Comparison of ENCODE assay signal across 24 cellular contexts in genomic region chr6:21616005-21616404, GRCh38. TPM values are rescaled to one million over a fixed set of nuclear protein-coding genes. Genes with fewer than 3 reads are reported as not detected.
DNase-seq lines count a peak whose midpoint lies in the region; ATAC-seq, FAIRE-seq and TF ChIP-seq lines count a peak whose summit lies in the region.
"Had no signal": no experiment of that assay in that cellular context is flagged by ENCODE, and none has a peak within 500 bp of the region (broad histone marks: within the 10 kb centered on the region; RNA-seq: fewer than 3 reads in every experiment).

No MANE protein-coding gene starts in this region.

- FAIRE-seq in K562 (lab: Jason Lieb, UNC), result no peak
- FAIRE-seq: colon, GM12878, GM19239 had no signal

- DNase-seq in DND-41 (no peak), M059J (ENCODE audit: low read depth) (peak; percentile 64), K562 (ENCODE audit: extremely low read depth in 1 of 4, low spot score in 3 of 4) (no peak), nephron progenitor cell (no peak), cerebellum (ENCODE audit: low spot score) (no peak), HT-29 (ENCODE audit: low spot score) (no peak)
- DNase-seq: activated CD4-positive, alpha-beta T cell treated with anti-CD3 and anti-CD28 coated beads for 4 hours; activated naive CD8-positive, alpha-beta T cell treated with anti-CD3 and anti-CD28 coated beads for 36 hours; CD8-positive, alpha-beta T cell; mammary epithelial cell; NCI-H1048; NCI-H2081; NCI-H446 treated with DMSO at 0.1 percent for 48 hours; NK-92 treated with Interleukin-12 subunit alpha and Interleukin-12 subunit beta, amount 100 ng/mL, for 24 hours; ovary; stimulated activated naive B cell treated with anti-CD40 and anti-IgM and Interleukin-4, amounts not matched to agents 10 μg/mL and 1 μg/mL and 100 μg/mL, for 72 hours; testis had no signal

- TF ChIP-seq EP300 in K562 (IDR thresholded peaks at IDR 0.05; ENCODE audit: low read length), result no peak

- H3K9ac ChIP-seq in DND-41 (ENCODE audit: low read depth, low read length) (no peak overlapping the region), K562 (ENCODE audit: insufficient read depth in 1 of 2, low read depth in 2 of 2, low read length in 2 of 2) (no peak overlapping the region)

- H3K36me3 Mint-ChIP-seq in nephron progenitor cell (ENCODE audit: low read depth), result no peaks in the 10 kb centered on the region
- H3K36me3 Mint-ChIP-seq: activated naive CD8-positive, alpha-beta T cell treated with anti-CD3 and anti-CD28 coated beads for 36 hours; brain; CD8-positive, alpha-beta T cell; stimulated activated naive B cell treated with anti-CD40 and anti-IgM and Interleukin-4, amounts not matched to agents 10 μg/mL and 1 μg/mL and 100 μg/mL, for 72 hours had no signal

- 1% methylated on average over 5 of the region's 5 CpGs for WGBS in K562 (ENCODE audit: insufficient coverage, low coverage, missing lambda C conversion rate)

- no peaks in the 10 kb centered on the region for H3K27me3 ChIP-seq in DND-41 (ENCODE audit: insufficient read depth, low read length, poor library complexity)
- peaks cover 2 to 17% of the 10 kb centered on the region in 2 experiments; a peak in 3 of 5 replicates for H3K27me3 ChIP-seq in K562 (ENCODE audit: control insufficient read depth in 2 of 2, insufficient read depth in 2 of 2, low read length in 2 of 2)
- H3K27me3 ChIP-seq: ovary, testis had no signal

- H3K4me1 Mint-ChIP-seq in nephron progenitor cell, result peaks cover 46% of the 10 kb centered on the region
- H3K4me1 Mint-ChIP-seq: activated naive CD8-positive, alpha-beta T cell treated with anti-CD3 and anti-CD28 coated beads for 36 hours; activated T-helper 17 cell treated with anti-CD3 and anti-CD28 coated beads, Interleukin-2, amount 50 U/mL, for 72 hours had no signal

- TF ChIP-seq CTCF in DND-41 (IDR thresholded peaks at IDR 0.05; ENCODE audit: borderline replicate concordance, extremely low read depth, low read length, poor library complexity, severe bottlenecking) (no peak), K562 (IDR thresholded peaks at IDR 0.05 in 2 of 3, conservative IDR thresholded peaks at IDR 0.05 in 1 of 3; ENCODE audit: insufficient read depth in 2 of 3, low read depth in 1 of 3, low read length in 3 of 3) (no peak), nephron progenitor cell (IDR thresholded peaks at IDR 0.05) (no peak)

- in situ Hi-C loops in K562 (cut with MboI), result no loop called here

- POLR2A ChIA-PET in K562 (lab: Yijun Ruan, JAX), result no interaction called here

- TF ChIP-seq POLR2A in K562 (conservative IDR thresholded peaks at IDR 0.05), result no peak

- H3K4me3 Mint-ChIP-seq in nephron progenitor cell, result no peak overlapping the region
- H3K4me3 Mint-ChIP-seq: activated naive CD8-positive, alpha-beta T cell treated with anti-CD3 and anti-CD28 coated beads for 36 hours; activated T-helper 17 cell treated with anti-CD3 and anti-CD28 coated beads, Interleukin-2, amount 50 U/mL, for 72 hours; brain; CD8-positive, alpha-beta T cell; stimulated activated naive B cell treated with anti-CD40 and anti-IgM and Interleukin-4, amounts not matched to agents 10 μg/mL and 1 μg/mL and 100 μg/mL, for 72 hours had no signal

- H3K4me1 ChIP-seq in DND-41 (ENCODE audit: insufficient read depth, low read length) (peaks cover 13% of the 10 kb centered on the region), K562 (replicated peaks in 1 of 2; ENCODE audit: control insufficient read depth in 2 of 2, insufficient read depth in 2 of 2, low read length in 2 of 2) (no peaks in the 10 kb centered on the region)
- H3K4me1 ChIP-seq: testis had no signal

- intact Hi-C loops in K562 (cut with micrococcal nuclease), result no loop called here

- CTCF ChIA-PET in K562 (lab: Yijun Ruan, JAX; ENCODE audit: low intra/inter-chr PET ratio), result no interaction called here

- peak overlapping the region; percentile 27 for H3K27ac Mint-ChIP-seq in nephron progenitor cell
- H3K27ac Mint-ChIP-seq: activated naive CD8-positive, alpha-beta T cell treated with anti-CD3 and anti-CD28 coated beads for 36 hours; activated T-helper 17 cell treated with anti-CD3 and anti-CD28 coated beads, Interleukin-2, amount 50 U/mL, for 72 hours; brain; CD8-positive, alpha-beta T cell; stimulated activated naive B cell treated with anti-CD40 and anti-IgM and Interleukin-4, amounts not matched to agents 10 μg/mL and 1 μg/mL and 100 μg/mL, for 72 hours had no signal

- H2AFZ ChIP-seq in DND-41 (ENCODE audit: low read depth, low read length) (0 out of 2 replicates have a peak overlapping the region, but pooled peaks have one; percentile 18), K562 (ENCODE audit: low read depth, low read length) (no peak overlapping the region)

- H3K4me2 ChIP-seq in DND-41 (ENCODE audit: insufficient read depth, low read length) (no peak overlapping the region), K562 (ENCODE audit: insufficient read depth, low read length) (no peak overlapping the region)

- H3K27me3 Mint-ChIP-seq in nephron progenitor cell (ENCODE audit: low read depth, poor library complexity), result no peaks in the 10 kb centered on the region
- H3K27me3 Mint-ChIP-seq: stimulated activated naive B cell treated with anti-CD40 and anti-IgM and Interleukin-4, amounts not matched to agents 10 μg/mL and 1 μg/mL and 100 μg/mL, for 72 hours had no signal

- BruUV-seq in K562 (replicated peaks; lab: Mats Ljungman, UMichigan), result no TSS peak

- H3K9me3 Mint-ChIP-seq in nephron progenitor cell, result no peaks in the 10 kb centered on the region
- H3K9me3 Mint-ChIP-seq: activated naive CD8-positive, alpha-beta T cell treated with anti-CD3 and anti-CD28 coated beads for 36 hours; activated T-helper 17 cell treated with anti-CD3 and anti-CD28 coated beads, Interleukin-2, amount 50 U/mL, for 72 hours; CD8-positive, alpha-beta T cell; stimulated activated naive B cell treated with anti-CD40 and anti-IgM and Interleukin-4, amounts not matched to agents 10 μg/mL and 1 μg/mL and 100 μg/mL, for 72 hours had no signal

- H3K9me3 ChIP-seq in DND-41 (ENCODE audit: insufficient read depth, low read length, severe bottlenecking), result no peaks in the 10 kb centered on the region
- H3K9me3 ChIP-seq in K562 (replicated peaks; ENCODE audit: control insufficient read depth, insufficient read depth, low read depth, low read length), result no peaks in the 10 kb centered on the region
- H3K9me3 ChIP-seq: ovary, testis had no signal

- no peak overlapping the region for H3K27ac ChIP-seq in DND-41 (ENCODE audit: low read length)
- no peak overlapping the region for H3K27ac ChIP-seq in K562 (ENCODE audit: extremely low read depth, low read depth, low read length)
- H3K27ac ChIP-seq: ovary, testis had no signal

- H4K20me1 ChIP-seq in DND-41 (ENCODE audit: insufficient read depth, low read length) (no peaks in the 10 kb centered on the region), K562 (replicated peaks; ENCODE audit: control insufficient read depth, insufficient read depth, low read length) (no peaks in the 10 kb centered on the region)

- no peak overlapping the region for H3K4me3 ChIP-seq in DND-41 (ENCODE audit: low read depth in 1 of 2, low read length in 2 of 2)
- no peak overlapping the region for H3K4me3 ChIP-seq in K562
- H3K4me3 ChIP-seq: GM12878, ovary, testis had no signal

- TF ChIP-seq RAD21 in K562 (CRISPR knock-in tag; conservative IDR thresholded peaks at IDR 0.05 in 1 of 2, IDR thresholded peaks at IDR 0.05 in 1 of 2), result no peak

- ATAC-seq in DND-41 (ENCODE audit: insufficient read depth, low read depth) (no peak), K562 (no peak), GM18517 (IDR thresholded peaks at IDR 0.05; ENCODE audit: unreplicated experiment) (no peak), GM19324 (IDR thresholded peaks at IDR 0.05; ENCODE audit: low FRiP score, unreplicated experiment) (no peak)
- ATAC-seq: activated T-helper 17 cell treated with anti-CD3 and anti-CD28 coated beads, Interleukin-2, amount 50 U/mL, for 72 hours; CD8-positive, alpha-beta T cell; GM12878; stimulated activated naive B cell treated with anti-CD40 and anti-IgM and Interleukin-4, amounts not matched to agents 10 μg/mL and 1 μg/mL and 100 μg/mL, for 72 hours had no signal

- no peaks in the 10 kb centered on the region for H3K36me3 ChIP-seq in DND-41 (ENCODE audit: insufficient read depth, low read length)
- no peaks in the 10 kb centered on the region for H3K36me3 ChIP-seq in K562 (ENCODE audit: control insufficient read depth, insufficient read depth, low read length)
- H3K36me3 ChIP-seq: ovary had no signal

- no peaks in the 10 kb centered on the region for H3K79me2 ChIP-seq in DND-41 (ENCODE audit: insufficient read depth, low read length)
- no peaks in the 10 kb centered on the region for H3K79me2 ChIP-seq in K562 (ENCODE audit: control insufficient read depth, insufficient read depth, low read length)

- no peaks in the 10 kb centered on the region for H3K9me1 ChIP-seq in K562 (ENCODE audit: control insufficient read depth, insufficient read depth, low read length)

RNA-seq across cellular contexts. Expression of gene SOX4, which starts 22.5 kb away (rescaled TPM):
- total RNA-seq in M059J (2014; rRNA removed; shearing (Covaris generic)), result 19.3 and 26.3 TPM in 2 replicates
- total RNA-seq in K562 (2011; cell fraction: chromatin; rRNA removed; ENCODE audit: low replicate concordance), result not detected in 2 replicates
- total RNA-seq in K562 (2011; cell fraction: nucleolus; rRNA removed), result 0.17 TPM in 1 of 2 replicates, not detected in the other
- not detected in 2 replicates for total RNA-seq in K562 (2011; cell fraction: nucleoplasm; rRNA removed)
- 0.04 and 0.05 TPM in 2 replicates for total RNA-seq in K562 (2014; rRNA removed)
- 0.03 and 0.04 TPM in 2 replicates for total RNA-seq in K562 (2014; rRNA removed; fragmentation: Illumina TruSeq; extraction: Trizol)
- 0.04 TPM in 2 replicates for total RNA-seq in K562 (2015; rRNA removed; fragmentation: Illumina TruSeq; extraction: Trizol)
- total RNA-seq in K562 (2021), result 0.27 and 0.29 TPM in 2 replicates
- polyA plus RNA-seq in K562 (2011; rRNA removed), result 0.03 TPM in 1 of 2 replicates, not detected in the other
- 0.01 TPM in 2 replicates for polyA plus RNA-seq in K562 (2011; cell fraction: cytosol; rRNA removed)
- 0.03 TPM in 2 replicates for polyA plus RNA-seq in K562 (2011; cell fraction: nucleus; rRNA removed)
- 0.07 and 0.08 TPM in 2 replicates for polyA plus RNA-seq in K562 (2012)
- 0.04 TPM in 2 replicates for polyA plus RNA-seq in K562 (2014; fragmentation: Illumina TruSeq; extraction: Trizol)
- under 1 TPM; 0.07 to 0.21 TPM for polyA plus RNA-seq in K562 (2014; fragmentation: Nextera tagmentation; extraction: Ambion mirVana)
- polyA plus RNA-seq in K562 (2014; rRNA removed), result 0.01 and 0.04 TPM in 2 replicates
- polyA minus RNA-seq in K562 (2011; rRNA and poly(A)+ RNA removed), result 0.06 TPM in 1 of 2 replicates, not detected in the other
- polyA minus RNA-seq in K562 (2011; cell fraction: cytosol; rRNA and poly(A)+ RNA removed), result not detected in 2 replicates
- under 0.01 TPM in 1 of 2 replicates, not detected in the other for polyA minus RNA-seq in K562 (2011; cell fraction: nucleus; rRNA and poly(A)+ RNA removed)
- total RNA-seq in cerebellum, result 217 TPM
- total RNA-seq in HT-29 (2014; rRNA removed; shearing (Covaris generic)), result 46.8 and 49.8 TPM in 2 replicates

Comparison
In these comparisons a context has a peak if more than half of its experiments do, and no peak if none do; other contexts are left out.
1. RNA of gene SOX4, which starts 22.5 kb away (total RNA-seq): 217 TPM in cerebellum (single experiment), 46.8 to 49.8 TPM in HT-29 and 19.3 to 26.3 TPM in M059J; 0.03 to 0.29 TPM in K562; every median in the first group is over 10 times any median in the second.